Comparison of ENCODE assay signal across 8 cellular contexts in genomic region chr17:65750678-65751077, GRCh38.
DNase-seq lines count a peak whose midpoint lies in the region; ATAC-seq and TF ChIP-seq lines count a peak whose summit lies in the region.

No MANE protein-coding gene starts in this region.

- peaks cover 3% of the 10 kb centered on the region for H3K9me3 Mint-ChIP-seq in osteocyte (ENCODE audit: unreplicated experiment)

- peak; percentile 75 for DNase-seq in DMS153 (lab: John Stamatoyannopoulos, UW)
- peak; percentile 67 for DNase-seq in NAMALWA (ENCODE audit: low spot score)
- DNase-seq in activated CD4-positive, alpha-beta T cell treated with anti-CD3 and anti-CD28 coated beads for 1 hour, result peak; percentile 33
- peak; percentile 29 for DNase-seq in effector CD8-positive, alpha-beta T cell (lab: John Stamatoyannopoulos, UW)
- no peak for DNase-seq in osteocyte (ENCODE audit: extremely low spot score, unreplicated experiment)
- no peak for DNase-seq in DMS114 treated with DMSO at 0.1 percent for 48 hours (lab: John Stamatoyannopoulos, UW; ENCODE audit: unreplicated experiment)

- H3K27ac Mint-ChIP-seq in osteocyte (ENCODE audit: unreplicated experiment), result peak overlapping the region; percentile 65

- no peak for TF ChIP-seq CTCF in osteocyte (IDR thresholded peaks at IDR 0.05)

- no peaks in the 10 kb centered on the region for H3K27me3 Mint-ChIP-seq in osteocyte (ENCODE audit: unreplicated experiment)

- peaks cover 53% of the 10 kb centered on the region for H3K4me1 Mint-ChIP-seq in osteocyte (ENCODE audit: unreplicated experiment)

- ATAC-seq in GM21723 (IDR thresholded peaks at IDR 0.05; ENCODE audit: unreplicated experiment) (no peak), GM21529 (IDR thresholded peaks at IDR 0.05; ENCODE audit: unreplicated experiment) (no peak)

- H3K4me3 Mint-ChIP-seq in osteocyte (ENCODE audit: unreplicated experiment), result peak overlapping the region; percentile 19

- H3K36me3 Mint-ChIP-seq in osteocyte (ENCODE audit: unreplicated experiment), result peaks cover 2% of the 10 kb centered on the region

Comparison
In these comparisons a context has a peak if more than half of its experiments do, and no peak if none do; other contexts are left out.
1. DNase-seq: peak in DMS153 (single experiment), NAMALWA (single experiment), activated CD4-positive, alpha-beta T cell treated with anti-CD3 and anti-CD28 coated beads for 1 hour (single experiment) and effector CD8-positive, alpha-beta T cell (single experiment); none in osteocyte (single experiment) and DMS114 treated with DMSO at 0.1 percent for 48 hours (single experiment).